In genomic region chr19:15101479-15102082, GRCh38 we compare ENCODE assay signal across 8 cellular contexts. TPM values are rescaled to one million over a fixed set of nuclear protein-coding genes. Genes with fewer than 3 reads are reported as not detected.
DNase-seq lines count a peak whose midpoint lies in the region; ATAC-seq and TF ChIP-seq lines count a peak whose summit lies in the region.

No MANE protein-coding gene starts in this region.

- H3K27me3 ChIP-seq in Peyer's patch, result no peaks in the 10 kb centered on the region

- TF ChIP-seq CTCF in Peyer's patch (IDR thresholded peaks at IDR 0.05), result peak; percentile 29 to 69 (median 60)

- H3K4me3 ChIP-seq in Peyer's patch, result no peak overlapping the region

- no peaks in the 10 kb centered on the region for H3K4me1 ChIP-seq in Peyer's patch

- no peak overlapping the region for H3K27ac ChIP-seq in Peyer's patch

- ATAC-seq in GM21786 (IDR thresholded peaks at IDR 0.05; ENCODE audit: unreplicated experiment), result no peak

- peaks cover 0 to 17% (median 5%) of the 10 kb centered on the region in 4 donors for H3K9me3 ChIP-seq in Peyer's patch

- DNase-seq in NCI-H2196 (lab: John Stamatoyannopoulos, UW; ENCODE audit: unreplicated experiment) (peak; percentile 12), NCI-H2196 treated with DMSO at 0.1 percent for 48 hours (lab: John Stamatoyannopoulos, UW; ENCODE audit: unreplicated experiment) (no peak), Peyer's patch (peak in 2 of 3 donors; percentile 30 to 72), iPS DF 4.7 (ENCODE audit: extremely low read depth, low spot score) (peak; percentile 62), DMS79 treated with DMSO at 0.1 percent for 48 hours (lab: John Stamatoyannopoulos, UW) (no peak)
- peak; percentile 54 for DNase-seq in activated naive CD4-positive, alpha-beta T cell treated with anti-CD3 and anti-CD28 coated beads, Interleukin-2, amount 50 U/mL, for 16 hours
- DNase-seq in stimulated activated CD4-positive, alpha-beta T cell treated with anti-CD3 and anti-CD28 coated beads, TNF-alpha, amount 100 ng/mL, for 1 hour (ENCODE audit: low read depth in 3 of 3, low spot score in 1 of 3), result peak in 2 of 3 donors; percentile 15 to 26

- no peak for TF ChIP-seq POLR2A in Peyer's patch (IDR thresholded peaks at IDR 0.05)

- no peaks in the 10 kb centered on the region for H3K36me3 ChIP-seq in Peyer's patch

RNA-seq across cellular contexts. Expression of gene SYDE1, which starts 5.6 kb away (rescaled TPM):
- total RNA-seq in Peyer's patch, result 1 to 10 TPM; 2.3 to 7.4 (median 6.2) TPM

RNA-seq across cellular contexts. Expression of gene OR1I1, which starts 19.6 kb away (rescaled TPM):
- not detected for total RNA-seq in Peyer's patch

RNA-seq across cellular contexts. Expression of gene CASP14, which starts 52.3 kb away (rescaled TPM):
- not detected for total RNA-seq in Peyer's patch

Comparison
In these comparisons a context has a peak if more than half of its experiments do, and no peak if none do; other contexts are left out.
1. DNase-seq: peak in NCI-H2196 (single experiment), Peyer's patch (2 of 3), activated naive CD4-positive, alpha-beta T cell treated with anti-CD3 and anti-CD28 coated beads, Interleukin-2, amount 50 U/mL, for 16 hours (single experiment), iPS DF 4.7 (single experiment) and stimulated activated CD4-positive, alpha-beta T cell treated with anti-CD3 and anti-CD28 coated beads, TNF-alpha, amount 100 ng/mL, for 1 hour (2 of 3); none in NCI-H2196 treated with DMSO at 0.1 percent for 48 hours (single experiment) and DMS79 treated with DMSO at 0.1 percent for 48 hours (single experiment).